8 cellular contexts compared by ENCODE assay signal in genomic region chr15:31435256-31435781, GRCh38.
DNase-seq lines count a peak whose midpoint lies in the region; ATAC-seq, FAIRE-seq and TF ChIP-seq lines count a peak whose summit lies in the region.

No MANE protein-coding gene starts in this region.

- peak; percentile 54 for ATAC-seq in GM21367 (IDR thresholded peaks at IDR 0.05; ENCODE audit: unreplicated experiment)
- peak; percentile 56 to 72 for ATAC-seq in activated naive CD4-positive, alpha-beta T cell treated with anti-CD3 and anti-CD28 coated beads, Interleukin-2, amount 50 U/mL, for 72 hours
- ATAC-seq in Right ventricle myocardium inferior: peak; percentile 86
- ATAC-seq in upper lobe of right lung: peak; percentile 73

- no peaks in the 10 kb centered on the region for H3K9me3 Mint-ChIP-seq in Calu3 (ENCODE audit: low read depth, unreplicated experiment)
- no peaks in the 10 kb centered on the region for H3K9me3 Mint-ChIP-seq in activated naive CD4-positive, alpha-beta T cell treated with anti-CD3 and anti-CD28 coated beads, Interleukin-2, amount 50 U/mL, for 72 hours

- H3K27me3 ChIP-seq in SJCRH30 (no peaks in the 10 kb centered on the region), upper lobe of right lung (no peaks in the 10 kb centered on the region)

- DNase-seq in Calu3: peak; percentile 25
- DNase-seq in HTR-8/SVneo (ENCODE audit: insufficient read length, low spot score): peak; percentile 70
- DNase-seq in SJCRH30: peak; percentile 77 to 83
- peak; percentile 72 to 83 for DNase-seq in activated naive CD4-positive, alpha-beta T cell treated with anti-CD3 and anti-CD28 coated beads, Interleukin-2, amount 50 U/mL, for 72 hours (ENCODE audit: low spot score in 2 of 2)
- DNase-seq in Right ventricle myocardium inferior (ENCODE audit: missing footprints): peak; percentile 87
- DNase-seq in posterior cingulate gyrus: peak in 8 of 10 donors; percentile 65 to 95 (median 78)
- DNase-seq in upper lobe of right lung: peak; percentile 87

- no TSS peak for BruUV-seq in Calu3 (replicated peaks; lab: Mats Ljungman, UMichigan)

- H3K27me3 Mint-ChIP-seq in Calu3 (ENCODE audit: unreplicated experiment): no peaks in the 10 kb centered on the region

- intact Hi-C loops in Calu3 (cut with micrococcal nuclease; ENCODE audit: unreplicated experiment) (loop anchor here (5.0 kb wide), 1 partner anchor 218 kb away; no protein-coding TSS in a partner anchor), Right ventricle myocardium inferior (cut with DNase I) (loop anchor here (1.0 to 2.0 kb wide), 5 partner anchors 38 to 235 kb away; no protein-coding TSS in a partner anchor), posterior cingulate gyrus (cut with DNase I) (loop anchor here (1.0 to 10.0 kb wide), 3 partner anchors 71 to 220 kb away; no protein-coding TSS in a partner anchor), upper lobe of right lung (cut with DNase I) (no loop called here)

- H3K36me3 ChIP-seq in SJCRH30 (no peaks in the 10 kb centered on the region), upper lobe of right lung (no peaks in the 10 kb centered on the region)

- H3K4me1 Mint-ChIP-seq in Calu3 (ENCODE audit: low read depth, unreplicated experiment): no peaks in the 10 kb centered on the region

- H3K9me3 ChIP-seq in SJCRH30 (replicated peaks) (no peaks in the 10 kb centered on the region), upper lobe of right lung (no peaks in the 10 kb centered on the region)

- H3K27ac Mint-ChIP-seq in Calu3 (ENCODE audit: unreplicated experiment): no peak overlapping the region
- H3K27ac Mint-ChIP-seq in activated naive CD4-positive, alpha-beta T cell treated with anti-CD3 and anti-CD28 coated beads, Interleukin-2, amount 50 U/mL, for 72 hours: peak overlapping the region; percentile 97 to 99

- FAIRE-seq in HTR-8/SVneo (lab: Jason Lieb, UNC): no peak

- H3K36me3 Mint-ChIP-seq in Calu3 (ENCODE audit: insufficient read depth, unreplicated experiment): no peaks in the 10 kb centered on the region
- no peaks in the 10 kb centered on the region for H3K36me3 Mint-ChIP-seq in activated naive CD4-positive, alpha-beta T cell treated with anti-CD3 and anti-CD28 coated beads, Interleukin-2, amount 50 U/mL, for 72 hours

- no peak overlapping the region for H3K4me3 Mint-ChIP-seq in Calu3 (ENCODE audit: low read depth, unreplicated experiment)

- 0 out of 2 replicates have a peak, but pooled peaks cover 4% of the 10 kb centered on the region for H3K4me1 ChIP-seq in SJCRH30
- H3K4me1 ChIP-seq in upper lobe of right lung: peaks cover 41% of the 10 kb centered on the region

- H3K27ac ChIP-seq in SJCRH30: no peak overlapping the region
- peak overlapping the region; percentile 87 for H3K27ac ChIP-seq in upper lobe of right lung

- TF ChIP-seq CTCF in Calu3 (IDR thresholded peaks at IDR 0.05; ENCODE audit: unreplicated experiment) (no peak), upper lobe of right lung (IDR thresholded peaks at IDR 0.05) (peak; percentile 71)

- H3K4me3 ChIP-seq in SJCRH30 (no peak overlapping the region), upper lobe of right lung (peak overlapping the region; percentile 21)

- CTCF ChIA-PET in Calu3 (lab: Charles Lee): interaction anchor here (1.0 to 1.4 kb wide), 2 partner anchors 53 to 220 kb away, joined by 3 to 6 read pairs; no protein-coding TSS in a partner anchor

Comparison
In these comparisons a context has a peak if more than half of its experiments do, and no peak if none do; other contexts are left out.
1. DNase-seq: peak in every context shown above with its lines; median percentile 87 in Right ventricle myocardium inferior; 87 in upper lobe of right lung; 80 in SJCRH30; 78 in posterior cingulate gyrus; 78 in activated naive CD4-positive, alpha-beta T cell treated with anti-CD3 and anti-CD28 coated beads, Interleukin-2, amount 50 U/mL, for 72 hours; 70 in HTR-8/SVneo; 25 in Calu3.